14 cellular contexts compared by ENCODE assay signal in genomic region chr13:60538566-60538965, GRCh38.
DNase-seq lines count a peak whose midpoint lies in the region.
"Had no signal": no experiment of that assay in that cellular context is flagged by ENCODE, and none has a peak within 500 bp of the region (broad histone marks: within the 10 kb centered on the region; RNA-seq: fewer than 3 reads in every experiment).

No MANE protein-coding gene starts in this region.

- H3K79me1 ChIP-seq in mesendoderm (ENCODE audit: low read length), result no peaks in the 10 kb centered on the region

- no peaks in the 10 kb centered on the region for H3K9me3 ChIP-seq in SK-N-MC (ENCODE audit: low read depth, low read length)
- H3K9me3 ChIP-seq: A549, BLaER1, Caco-2, HAP-1 had no signal

- peak overlapping the region; percentile 11 for H3K4me3 ChIP-seq in SK-N-MC
- no peak overlapping the region for H3K4me3 ChIP-seq in mesendoderm (ENCODE audit: low read length)
- H3K4me3 ChIP-seq: A549, BLaER1, HAP-1 had no signal

- no peak overlapping the region for H2AK5ac ChIP-seq in mesendoderm (ENCODE audit: low read length)

- no peak overlapping the region for H3K9ac ChIP-seq in SK-N-MC (ENCODE audit: insufficient read length)
- no peak overlapping the region for H3K9ac ChIP-seq in mesendoderm (ENCODE audit: low read length)
- H3K9ac ChIP-seq: BLaER1 had no signal

- H4K5ac ChIP-seq in mesendoderm (ENCODE audit: low read length), result no peak overlapping the region

- H3K4ac ChIP-seq in mesendoderm (ENCODE audit: low read depth, low read length), result no peak overlapping the region

- no peak overlapping the region for H3K18ac ChIP-seq in mesendoderm (ENCODE audit: low read length)

- no peak overlapping the region for H2BK15ac ChIP-seq in mesendoderm (replicated peaks; ENCODE audit: low read depth)

- H3K4me1 ChIP-seq in mesendoderm (ENCODE audit: control insufficient read depth, low read depth, low read length), result no peaks in the 10 kb centered on the region
- H3K4me1 ChIP-seq: A549, BLaER1, Caco-2, HAP-1 had no signal

- no peak overlapping the region for H2BK120ac ChIP-seq in mesendoderm (ENCODE audit: low read depth, low read length)

- no peaks in the 10 kb centered on the region; the same call in 1 of the 2 replicates for H3K36me3 ChIP-seq in SK-N-MC (ENCODE audit: insufficient read depth, low read length)
- H3K36me3 ChIP-seq in mesendoderm (ENCODE audit: control insufficient read depth, insufficient read depth, low read length), result no peaks in the 10 kb centered on the region
- H3K36me3 ChIP-seq: BLaER1, HAP-1 had no signal

- WGBS in mesendoderm (ENCODE audit: extremely low coverage, insufficient coverage, low lambda C conversion rate), result no CpG with 5 or more reads among the region's 1 CpG

- H3K4me2 ChIP-seq in mesendoderm (ENCODE audit: low read length), result no peak overlapping the region
- H3K4me2 ChIP-seq: A549, BLaER1 had no signal

- peak overlapping the region; percentile 67 for H3K27ac ChIP-seq in SK-N-MC
- H3K27ac ChIP-seq in mesendoderm (ENCODE audit: low read depth, low read length), result no peak overlapping the region
- H3K27ac ChIP-seq: A549, BLaER1 had no signal

- no peak overlapping the region for H3K23ac ChIP-seq in mesendoderm (ENCODE audit: low read length)

- peak; percentile 57 for DNase-seq in ELF-1 (ENCODE audit: low read depth, low spot score)
- DNase-seq in SK-N-MC (ENCODE audit: low read depth, low spot score), result peak; percentile 86
- DNase-seq in mesendoderm, result peak; percentile 5
- no peak for DNase-seq in activated CD4-positive, alpha-beta T cell treated with anti-CD3 and anti-CD28 coated beads, Interleukin-2, amount 50 U/mL, for 1 hour
- DNase-seq in DMS114 treated with DMSO at 0.1 percent for 48 hours (lab: John Stamatoyannopoulos, UW; ENCODE audit: unreplicated experiment), result no peak
- DNase-seq in SIG-M5 (lab: John Stamatoyannopoulos, UW), result no peak
- no peak for DNase-seq in globus pallidus (ENCODE audit: low spot score)
- DNase-seq: Caco-2; CD8-positive, alpha-beta memory T cell; DMS53; GOT3 had no signal

- no peaks in the 10 kb centered on the region for H3K79me2 ChIP-seq in mesendoderm (ENCODE audit: control insufficient read depth, insufficient read depth, low read length)

- H2BK5ac ChIP-seq in mesendoderm (ENCODE audit: low read length), result no peak overlapping the region

- no peak overlapping the region for H3K56ac ChIP-seq in mesendoderm (ENCODE audit: low read length)

- H4K8ac ChIP-seq in mesendoderm (ENCODE audit: low read depth, low read length), result no peak overlapping the region

- no peaks in the 10 kb centered on the region for H3K27me3 ChIP-seq in mesendoderm (ENCODE audit: insufficient read depth, low read length, poor library complexity)
- H3K27me3 ChIP-seq: BLaER1 had no signal

Comparison
In these comparisons a context has a peak if more than half of its experiments do, and no peak if none do; other contexts are left out.
1. DNase-seq: peak in ELF-1 (single experiment), SK-N-MC (single experiment) and mesendoderm (single experiment); none in activated CD4-positive, alpha-beta T cell treated with anti-CD3 and anti-CD28 coated beads, Interleukin-2, amount 50 U/mL, for 1 hour (single experiment), DMS114 treated with DMSO at 0.1 percent for 48 hours (single experiment), SIG-M5 (single experiment) and globus pallidus (single experiment).